In genomic region chr7:42237891-42238531, GRCh38 we compare ENCODE assay signal across 8 cellular contexts. TPM values are rescaled to one million over a fixed set of nuclear protein-coding genes. Genes with fewer than 3 reads are reported as not detected.
DNase-seq lines count a peak whose midpoint lies in the region; ATAC-seq and TF ChIP-seq lines count a peak whose summit lies in the region.

No MANE protein-coding gene starts in this region.

- peaks cover 44% of the 10 kb centered on the region for H3K27me3 Mint-ChIP-seq in activated naive CD4-positive, alpha-beta T cell treated with anti-CD3 and anti-CD28 coated beads, Interleukin-2, amount 50 U/mL, for 24 hours
- H3K27me3 Mint-ChIP-seq in activated naive CD8-positive, alpha-beta T cell, result peaks cover 40% of the 10 kb centered on the region

- peaks cover 13% of the 10 kb centered on the region for H3K4me1 Mint-ChIP-seq in activated naive CD4-positive, alpha-beta T cell treated with anti-CD3 and anti-CD28 coated beads, Interleukin-2, amount 50 U/mL, for 24 hours
- H3K4me1 Mint-ChIP-seq in activated naive CD8-positive, alpha-beta T cell (ENCODE audit: low read depth), result peaks cover 13% of the 10 kb centered on the region

- no peak for TF ChIP-seq EP300 in ovary (IDR thresholded peaks at IDR 0.05)

- intact Hi-C loops in ovary (cut with DNase I), result loop anchor here in 1 of 4 donors (5.0 kb wide), 2 partner anchors 41 to 296 kb away; no protein-coding TSS in a partner anchor

- TF ChIP-seq CTCF in cardiac muscle cell (IDR thresholded peaks at IDR 0.05; ENCODE audit: low read depth, low read length) (no peak), ovary (IDR thresholded peaks at IDR 0.05) (peak in 1 of 3 donors; percentile 4)

- peak overlapping the region; percentile 80 for H3K4me3 Mint-ChIP-seq in activated naive CD4-positive, alpha-beta T cell treated with anti-CD3 and anti-CD28 coated beads, Interleukin-2, amount 50 U/mL, for 24 hours
- H3K4me3 Mint-ChIP-seq in activated naive CD8-positive, alpha-beta T cell, result peak overlapping the region; percentile 81

- H3K4me1 ChIP-seq in cardiac muscle cell (ENCODE audit: low read depth), result peaks cover 11% of the 10 kb centered on the region
- peaks cover 1% of the 10 kb centered on the region for H3K4me1 ChIP-seq in ovary (ENCODE audit: insufficient read depth)

- H3K36me3 ChIP-seq in cardiac muscle cell (no peaks in the 10 kb centered on the region), ovary (no peaks in the 10 kb centered on the region)

- peak; percentile 14 for TF ChIP-seq POLR2A in ovary (IDR thresholded peaks at IDR 0.05)

- H3K27me3 ChIP-seq in cardiac muscle cell (no peaks in the 10 kb centered on the region), ovary (no peaks in the 10 kb centered on the region)

- H3K27ac ChIP-seq in cardiac muscle cell, result peak overlapping the region; percentile 88
- peak overlapping the region; percentile 94 to 98 for H3K27ac ChIP-seq in ovary

- no peaks in the 10 kb centered on the region for H3K9me3 ChIP-seq in cardiac muscle cell (ENCODE audit: low read depth)
- no peaks in the 10 kb centered on the region for H3K9me3 ChIP-seq in ovary

- no peak for ATAC-seq in GM21576 (IDR thresholded peaks at IDR 0.05; ENCODE audit: unreplicated experiment)
- no peak for ATAC-seq in HG03565 (IDR thresholded peaks at IDR 0.05; ENCODE audit: unreplicated experiment)

- no peak for DNase-seq in activated naive CD4-positive, alpha-beta T cell treated with anti-CD3 and anti-CD28 coated beads, Interleukin-2, amount 50 U/mL, for 16 hours
- DNase-seq in cardiac muscle cell (ENCODE audit: low read depth in 1 of 2, low spot score in 1 of 2) (peak; percentile 12 to 85), ovary (peak; percentile 91 to 93 (median 92)), SHP77 (lab: John Stamatoyannopoulos, UW) (no peak)

- no peaks in the 10 kb centered on the region for H3K36me3 Mint-ChIP-seq in activated naive CD4-positive, alpha-beta T cell treated with anti-CD3 and anti-CD28 coated beads, Interleukin-2, amount 50 U/mL, for 24 hours
- no peaks in the 10 kb centered on the region for H3K36me3 Mint-ChIP-seq in activated naive CD8-positive, alpha-beta T cell

- peak overlapping the region; percentile 77 for H3K4me3 ChIP-seq in cardiac muscle cell
- peak overlapping the region; percentile 64 for H3K4me3 ChIP-seq in ovary

- 2 to 3% (median 2%) methylated on average over 45 to 49 of the region's 54 CpGs for WGBS in ovary, 3 donors

- no peak overlapping the region for H3K27ac Mint-ChIP-seq in activated naive CD4-positive, alpha-beta T cell treated with anti-CD3 and anti-CD28 coated beads, Interleukin-2, amount 50 U/mL, for 24 hours
- no peak overlapping the region for H3K27ac Mint-ChIP-seq in activated naive CD8-positive, alpha-beta T cell

- peaks cover 3% of the 10 kb centered on the region for H3K9me3 Mint-ChIP-seq in activated naive CD4-positive, alpha-beta T cell treated with anti-CD3 and anti-CD28 coated beads, Interleukin-2, amount 50 U/mL, for 24 hours
- H3K9me3 Mint-ChIP-seq in activated naive CD8-positive, alpha-beta T cell (ENCODE audit: low read depth), result no peaks in the 10 kb centered on the region

RNA-seq across cellular contexts. Expression of gene GLI3, which starts 1.0 kb away (rescaled TPM):
- total RNA-seq in cardiac muscle cell (10.0 and 15.2 TPM in 2 replicates), ovary (10 to 100 TPM; 10.3 to 67.1 (median 54.2) TPM)
- polyA plus RNA-seq in cardiac muscle cell (27.9 and 29.8 TPM in 2 replicates), ovary (10 to 100 TPM in 1 of 2 donors, 1 to 10 TPM in 1; 9.5 to 18.0 TPM)

Comparison
In these comparisons a context has a peak if more than half of its experiments do, and no peak if none do; other contexts are left out.
1. DNase-seq: peak in cardiac muscle cell (2 of 2) and ovary (5 of 5); none in activated naive CD4-positive, alpha-beta T cell treated with anti-CD3 and anti-CD28 coated beads, Interleukin-2, amount 50 U/mL, for 16 hours (single experiment) and SHP77 (0 of 2).